ENCODE assay signal across 8 cellular contexts in genomic region chr7:12635830-12636229, GRCh38. TPM values are rescaled to one million over a fixed set of nuclear protein-coding genes. Genes with fewer than 3 reads are reported as not detected.
DNase-seq lines count a peak whose midpoint lies in the region; ATAC-seq and TF ChIP-seq lines count a peak whose summit lies in the region.

No MANE protein-coding gene starts in this region.

- intact Hi-C loops in CD4-positive, alpha-beta memory T cell (cut with micrococcal nuclease), result loop anchor here (1.0 to 5.0 kb wide), 3 partner anchors 39 to 234 kb away; partner anchors contain the start of gene VWDE
- intact Hi-C loops in mammary epithelial cell (cut with micrococcal nuclease), result no loop called here

- ATAC-seq in GM19395 (IDR thresholded peaks at IDR 0.05; ENCODE audit: unreplicated experiment) (peak; percentile 68), HG03432 (IDR thresholded peaks at IDR 0.05; ENCODE audit: unreplicated experiment) (peak; percentile 79), WTC11 (no peak)

- dilution Hi-C loops in mammary epithelial cell (cut with HindIII; ENCODE audit: low sequenced_read_pairs), result no loop called here

- H3K27ac ChIP-seq in CD4-positive, alpha-beta memory T cell (ENCODE audit: low read depth, low read length), result peak overlapping the region; percentile 40
- H3K27ac ChIP-seq in mammary epithelial cell (ENCODE audit: insufficient read depth, low read depth, low read length), result no peak overlapping the region

- WGBS in mammary epithelial cell (ENCODE audit: low coverage, missing lambda C conversion rate), result 2% methylated on average over 6 of the region's 6 CpGs

- H3K27me3 Mint-ChIP-seq in CD4-positive, alpha-beta memory T cell, result peaks cover 0 to 2% of the 10 kb centered on the region in 2 donors
- H3K27me3 Mint-ChIP-seq in WTC11 (ENCODE audit: low read depth), result no peaks in the 10 kb centered on the region

- no peak for TF ChIP-seq CTCF in mammary epithelial cell (conservative IDR thresholded peaks at IDR 0.05 in 1 of 2, IDR thresholded peaks at IDR 0.05 in 1 of 2; ENCODE audit: extremely low read depth in 1 of 2, insufficient read depth in 1 of 2, low read depth in 1 of 2, low read length in 2 of 2)
- TF ChIP-seq CTCF in WTC11 (IDR thresholded peaks at IDR 0.05), result no peak

- POLR2A ChIA-PET in CD4-positive, alpha-beta memory T cell (lab: Charles Lee; ENCODE audit: partially characterized antibody), result interaction anchor here (1.9 kb wide), 1 partner anchor 50 kb away, joined by 5 read pairs; no protein-coding TSS in a partner anchor
- POLR2A ChIA-PET in WTC11 (lab: Charles Lee), result no interaction called here

- H3K36me3 Mint-ChIP-seq in CD4-positive, alpha-beta memory T cell, result no peaks in the 10 kb centered on the region
- no peaks in the 10 kb centered on the region for H3K36me3 Mint-ChIP-seq in WTC11

- CTCF ChIA-PET in CD4-positive, alpha-beta memory T cell (lab: Charles Lee; ENCODE audit: partially characterized antibody), result interaction anchor here (0.7 to 2.3 kb wide), 10 partner anchors 10 to 630 kb away, joined by 3 to 10 read pairs (median 4); no protein-coding TSS in a partner anchor
- CTCF ChIA-PET in mammary epithelial cell (lab: Charles Lee; ENCODE audit: low non-redundant PET) (no interaction called here), WTC11 (lab: Charles Lee) (interaction anchor here (0.5 to 1.8 kb wide), 9 partner anchors 10 to 480 kb away, joined by 3 to 10 read pairs (median 4); partner anchors contain the start of gene ARL4A)

- H3K4me3 Mint-ChIP-seq in CD4-positive, alpha-beta memory T cell, result peak overlapping the region; percentile 68 to 87 (median 82)
- H3K4me3 Mint-ChIP-seq in WTC11, result no peak overlapping the region

- peak overlapping the region; percentile 6 to 53 for H3K4me3 ChIP-seq in CD4-positive, alpha-beta memory T cell (ENCODE audit: low read length in 2 of 2)
- H3K4me3 ChIP-seq in mammary epithelial cell (replicated peaks in 1 of 3; ENCODE audit: insufficient read depth in 1 of 3, low read depth in 2 of 3, low read length in 3 of 3), result peak overlapping the region; percentile 0 to 32 (median 27)

- H3K27me3 ChIP-seq in CD4-positive, alpha-beta memory T cell (ENCODE audit: insufficient read depth, low read length), result no peaks in the 10 kb centered on the region
- no peaks in the 10 kb centered on the region for H3K27me3 ChIP-seq in mammary epithelial cell (ENCODE audit: insufficient read depth, low read length)

- no peaks in the 10 kb centered on the region for H3K9me3 Mint-ChIP-seq in CD4-positive, alpha-beta memory T cell
- no peaks in the 10 kb centered on the region for H3K9me3 Mint-ChIP-seq in WTC11

- no peaks in the 10 kb centered on the region for H3K9me3 ChIP-seq in CD4-positive, alpha-beta memory T cell (ENCODE audit: control insufficient read depth in 1 of 2, low read length in 2 of 2)
- H3K9me3 ChIP-seq in mammary epithelial cell (replicated peaks; ENCODE audit: insufficient read depth, low read length), result no peaks in the 10 kb centered on the region

- H3K27ac Mint-ChIP-seq in CD4-positive, alpha-beta memory T cell, result peak overlapping the region; percentile 15 to 95 (median 86)
- no peak overlapping the region for H3K27ac Mint-ChIP-seq in WTC11

- peaks cover 17% of the 10 kb centered on the region for H3K4me1 ChIP-seq in CD4-positive, alpha-beta memory T cell (ENCODE audit: insufficient read depth, low read length)
- H3K4me1 ChIP-seq in mammary epithelial cell (ENCODE audit: insufficient read depth, low read length), result no peaks in the 10 kb centered on the region

- no peak overlapping the region for H3K9ac ChIP-seq in mammary epithelial cell (ENCODE audit: insufficient read depth, low read length)

- peak in 4 of 5 donors; percentile 41 to 52 (median 46) for DNase-seq in CD4-positive, alpha-beta memory T cell
- DNase-seq in mammary epithelial cell, result peak; percentile 40
- no peak for DNase-seq in WTC11 (ENCODE audit: low spot score)
- no peak for DNase-seq in HK-2 (ENCODE audit: unreplicated experiment)
- no peak for DNase-seq in KG1 (lab: John Stamatoyannopoulos, UW)
- no peak for DNase-seq in NCI-H2196 treated with DMSO at 0.1 percent for 48 hours (lab: John Stamatoyannopoulos, UW; ENCODE audit: unreplicated experiment)

- no peaks in the 10 kb centered on the region for H3K36me3 ChIP-seq in CD4-positive, alpha-beta memory T cell (ENCODE audit: insufficient read depth, low read length)
- no peaks in the 10 kb centered on the region for H3K36me3 ChIP-seq in mammary epithelial cell (ENCODE audit: insufficient read depth, low read length)

- peaks cover 14 to 34% (median 26%) of the 10 kb centered on the region in 4 donors for H3K4me1 Mint-ChIP-seq in CD4-positive, alpha-beta memory T cell
- peaks cover 10% of the 10 kb centered on the region for H3K4me1 Mint-ChIP-seq in WTC11

- peak overlapping the region; percentile 67 for H2AFZ ChIP-seq in mammary epithelial cell (ENCODE audit: low read depth, low read length)

- no peaks in the 10 kb centered on the region for H4K20me1 ChIP-seq in mammary epithelial cell (ENCODE audit: insufficient read depth, low read length)

- H3K79me2 ChIP-seq in mammary epithelial cell (ENCODE audit: insufficient read depth, low read length), result no peaks in the 10 kb centered on the region

- no TSS peak for BruUV-seq in mammary epithelial cell (replicated peaks; lab: Mats Ljungman, UMichigan)

- in situ Hi-C loops in mammary epithelial cell (cut with MboI; ENCODE audit: low sequenced_read_pairs in 2 of 2), result no loop called here

- peak overlapping the region; percentile 77 for H3K4me2 ChIP-seq in mammary epithelial cell (ENCODE audit: insufficient read depth, low read depth, low read length)

TF ChIP-seq in WTC11, 78 proteins besides CTCF, POLR2A, EP300 and RAD21:
- TF ChIP-seq ETV6 (CRISPR knock-in tag; IDR thresholded peaks at IDR 0.05) (no peak), ZMAT4 (CRISPR knock-in tag; IDR thresholded peaks at IDR 0.05) (no peak), NFYB (CRISPR knock-in tag; conservative IDR thresholded peaks at IDR 0.05; ENCODE audit: low read depth) (no peak), ZNF121 (CRISPR knock-in tag; IDR thresholded peaks at IDR 0.05) (no peak), ATF2 (CRISPR knock-in tag; IDR thresholded peaks at IDR 0.05; ENCODE audit: borderline replicate concordance, low read depth) (no peak)

RNA-seq across cellular contexts. Expression of gene ARL4A, which starts 51.6 kb away (rescaled TPM):
- total RNA-seq in CD4-positive, alpha-beta memory T cell, result 10 to 100 TPM; 11.6 to 12.9 TPM
- polyA plus RNA-seq in CD4-positive, alpha-beta memory T cell, result 100 to 1,000 TPM in 1 of 2 donors, 10 to 100 TPM in 1; 58.1 to 101 TPM
- total RNA-seq in mammary epithelial cell, result 10 to 100 TPM; 24.9 to 57.3 TPM
- polyA plus RNA-seq in mammary epithelial cell, result 28.5 TPM
- 13.4 TPM for polyA minus RNA-seq in mammary epithelial cell
- total RNA-seq in WTC11 (2021), result 20.9 to 25.4 TPM (median 21.9 TPM) in 3 replicates

Comparison
In these comparisons a context has a peak if more than half of its experiments do, and no peak if none do; other contexts are left out.
1. DNase-seq: peak in CD4-positive, alpha-beta memory T cell (4 of 5) and mammary epithelial cell (single experiment); none in WTC11 (single experiment), HK-2 (single experiment), KG1 (single experiment) and NCI-H2196 treated with DMSO at 0.1 percent for 48 hours (single experiment).